ENCODE assay signal across 8 cellular contexts in the genomic region with DNA sequence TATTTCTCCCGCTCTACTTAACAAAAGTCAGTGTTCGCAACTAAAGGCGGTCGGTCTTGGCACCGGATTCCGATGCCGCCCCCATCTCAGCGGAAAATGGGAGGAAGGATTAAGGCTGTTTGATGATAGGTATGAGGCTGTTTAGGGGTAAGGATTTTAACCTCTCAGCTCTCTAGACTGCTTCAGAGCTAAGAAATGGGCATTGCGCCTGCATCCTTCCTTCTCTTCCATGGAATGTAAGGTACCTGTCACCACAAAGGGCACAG. TPM values are rescaled to one million over a fixed set of nuclear protein-coding genes. Genes with fewer than 3 reads are reported as not detected.
DNase-seq lines count a peak whose midpoint lies in the region; ATAC-seq, FAIRE-seq and TF ChIP-seq lines count a peak whose summit lies in the region.

No MANE protein-coding gene starts in this region.

- H3K4me1 ChIP-seq in BLaER1 (peaks cover 24% of the 10 kb centered on the region), mesodermal cell (ENCODE audit: control insufficient read depth, insufficient read depth, low read length, poor library complexity, severe bottlenecking) (no peaks in the 10 kb centered on the region), colonic mucosa (peaks cover 5% of the 10 kb centered on the region)

- H3K9me3 ChIP-seq in BLaER1 (no peaks in the 10 kb centered on the region), mesodermal cell (ENCODE audit: control insufficient read depth, low read length) (no peaks in the 10 kb centered on the region), colonic mucosa (no peaks in the 10 kb centered on the region)

- H3K4me2 ChIP-seq in BLaER1 = peak overlapping the region; percentile 94

- H3K36me3 Mint-ChIP-seq in activated naive CD8-positive, alpha-beta T cell treated with anti-CD3 and anti-CD28 coated beads, Interleukin-2, amount 50 U/mL, for 24 hours (ENCODE audit: low read depth) = no peaks in the 10 kb centered on the region

- peak overlapping the region; percentile 70 for H3K4me3 Mint-ChIP-seq in activated naive CD8-positive, alpha-beta T cell treated with anti-CD3 and anti-CD28 coated beads, Interleukin-2, amount 50 U/mL, for 24 hours

- H3K36me3 ChIP-seq in BLaER1 (peaks cover 35% of the 10 kb centered on the region), mesodermal cell (ENCODE audit: control insufficient read depth, insufficient read depth, low read length) (no peaks in the 10 kb centered on the region), colonic mucosa (no peaks in the 10 kb centered on the region)

- H4K20me1 ChIP-seq in BLaER1 = no peaks in the 10 kb centered on the region; the same call in 1 of the 2 replicates

- H3K9me3 Mint-ChIP-seq in activated naive CD8-positive, alpha-beta T cell treated with anti-CD3 and anti-CD28 coated beads, Interleukin-2, amount 50 U/mL, for 24 hours = no peaks in the 10 kb centered on the region

- no peak for DNase-seq in GM12891 (ENCODE audit: insufficient read length, low spot score)
- no peak for DNase-seq in activated naive CD8-positive, alpha-beta T cell treated with anti-CD3 and anti-CD28 coated beads, Interleukin-2, amount 50 U/mL, for 24 hours
- no peak for DNase-seq in midbrain (lab: John Stamatoyannopoulos, UW)
- DNase-seq in germinal center (ENCODE audit: low spot score) = no peak
- DNase-seq in colonic mucosa = no peak
- DNase-seq in pons (ENCODE audit: low spot score) = no peak

- H3K9ac ChIP-seq in BLaER1 (peak overlapping the region; percentile 92; the same call in 1 of the 2 replicates), colonic mucosa (ENCODE audit: low read depth in 2 of 2, low read length in 2 of 2) (no peak overlapping the region)

- H3K27me3 Mint-ChIP-seq in activated naive CD8-positive, alpha-beta T cell treated with anti-CD3 and anti-CD28 coated beads, Interleukin-2, amount 50 U/mL, for 24 hours = peaks cover 42% of the 10 kb centered on the region

- TF ChIP-seq POLR2A in GM12891 (IDR thresholded peaks at IDR 0.05; ENCODE audit: low read depth, low read length) = no peak

- H3K4me1 Mint-ChIP-seq in activated naive CD8-positive, alpha-beta T cell treated with anti-CD3 and anti-CD28 coated beads, Interleukin-2, amount 50 U/mL, for 24 hours = peaks cover 12% of the 10 kb centered on the region

- peak overlapping the region; percentile 71 for H3K27ac Mint-ChIP-seq in activated naive CD8-positive, alpha-beta T cell treated with anti-CD3 and anti-CD28 coated beads, Interleukin-2, amount 50 U/mL, for 24 hours

- WGBS in mesodermal cell (ENCODE audit: insufficient coverage in 2 of 2), 2 experiments = 32 to 42% methylated on average over 6 to 9 of the region's 9 CpGs

- H3K27me3 ChIP-seq in BLaER1 (no peaks in the 10 kb centered on the region), colonic mucosa (peaks cover 21% of the 10 kb centered on the region)

- H3K27ac ChIP-seq in BLaER1 (peak overlapping the region; percentile 92; the same call in 1 of the 2 replicates), mesodermal cell (ENCODE audit: low read depth, low read length, severe bottlenecking) (no peak overlapping the region), colonic mucosa (no peak overlapping the region)

- H3K4me3 ChIP-seq in BLaER1 (peak overlapping the region; percentile 88), mesodermal cell (ENCODE audit: extremely low read depth, insufficient read depth, low read length, poor library complexity, severe bottlenecking) (peak overlapping the region; percentile 53), colonic mucosa (no peak overlapping the region)

- intact Hi-C loops in colonic mucosa (cut with DNase I) = no loop called here

- FAIRE-seq in GM12891 (lab: Jason Lieb, UNC) = peak; percentile 26

- no peak for TF ChIP-seq CTCF in colonic mucosa (IDR thresholded peaks at IDR 0.05)

- no peak for ATAC-seq in activated naive CD8-positive, alpha-beta T cell treated with anti-CD3 and anti-CD28 coated beads, Interleukin-2, amount 50 U/mL, for 24 hours

TF ChIP-seq in GM12891, 5 proteins besides CTCF, POLR2A, EP300 and RAD21:
- TF ChIP-seq POU2F2 (IDR thresholded peaks at IDR 0.05; ENCODE audit: low read depth, low read length) (no peak), PAX5 (IDR thresholded peaks at IDR 0.05; ENCODE audit: insufficient read depth, low read length, severe bottlenecking) (no peak), POLR2AphosphoS5 (IDR thresholded peaks at IDR 0.05; ENCODE audit: low read depth, low read length) (no peak), TAF1 (IDR thresholded peaks at IDR 0.05; ENCODE audit: low read depth, low read length) (no peak), SPI1 (IDR thresholded peaks at IDR 0.05; ENCODE audit: low read depth, low read length) (no peak)

RNA-seq across cellular contexts. Expression of gene COCH, which starts 1.4 kb away (rescaled TPM):
- polyA plus RNA-seq in GM12891 (2012; ENCODE audit: low read depth, missing spikeins) = 3.0 TPM
- polyA plus RNA-seq in mesodermal cell (2013, experiment 1 of 2) = 4.0 TPM
- 5.4 TPM for polyA plus RNA-seq in mesodermal cell (2013, experiment 2 of 2)
- 1 to 10 TPM in 1 of 2 donors, under 1 TPM in 1; 0.91 to 2.4 TPM for total RNA-seq in colonic mucosa
